19 cellular contexts compared by ENCODE assay signal in genomic region chr1:21117159-21117953, GRCh38. TPM values are rescaled to one million over a fixed set of nuclear protein-coding genes. Genes with fewer than 3 reads are reported as not detected.
DNase-seq lines count a peak whose midpoint lies in the region; ATAC-seq, FAIRE-seq and TF ChIP-seq lines count a peak whose summit lies in the region.
"Had no signal": no experiment of that assay in that cellular context is flagged by ENCODE, and none has a peak within 500 bp of the region (broad histone marks: within the 10 kb centered on the region; RNA-seq: fewer than 3 reads in every experiment).

No MANE protein-coding gene starts in this region.

- TF ChIP-seq CTCF in progenitor cell of endocrine pancreas (IDR thresholded peaks at IDR 0.05; ENCODE audit: unreplicated experiment) (no peak), D721Med (IDR thresholded peaks at IDR 0.05; ENCODE audit: insufficient read depth, missing control alignments) (no peak), RWPE1 (conservative IDR thresholded peaks at IDR 0.05; ENCODE audit: low read depth) (no peak)

- H3K9me3 Mint-ChIP-seq in progenitor cell of endocrine pancreas (ENCODE audit: low read depth) = no peaks in the 10 kb centered on the region
- H3K9me3 Mint-ChIP-seq: activated CD4-positive, alpha-beta T cell treated with anti-CD3 and anti-CD28 coated beads, Interleukin-2, amount 10 ng/mL, durations not matched to agents 24 days and 14 days; activated T-helper 1 cell treated with anti-CD3 and anti-CD28 coated beads, Interleukin-12 subunit alpha, Interleukin-12 subunit beta, Interleukin-2, Interleukin-4 antibody, amounts not matched to agents 30 ng/mL and 10 ng/mL and 1 ng/mL, durations not matched to agents 14 hours and 24 hours and 36 hours; stimulated activated memory B cell treated with anti-CD40 and anti-IgM and Interleukin-4, amounts not matched to agents 10 μg/mL and 1 μg/mL and 100 μg/mL, for 72 hours had no signal

- no peak for DNase-seq in GM12891 (ENCODE audit: insufficient read length, low spot score)
- DNase-seq in RPMI7951 (ENCODE audit: low read depth) = peak; percentile 32
- DNase-seq in frontal cortex (ENCODE audit: low spot score in 2 of 2) = peak; percentile 21 to 29
- DNase-seq in progenitor cell of endocrine pancreas (ENCODE audit: low spot score, unreplicated experiment) = no peak
- DNase-seq in D721Med (ENCODE audit: insufficient read length, low spot score) = no peak
- DNase-seq in cortex of kidney (lab: John Stamatoyannopoulos, UW) = no peak
- no peak for DNase-seq in RWPE1 (ENCODE audit: low spot score)
- DNase-seq: activated CD4-positive, alpha-beta T cell treated with anti-CD3 and anti-CD28 coated beads, Interleukin-2, amount 10 ng/mL, durations not matched to agents 24 days and 14 days; brain microvascular endothelial cell; EL; KG1; mesenchymal stem cell; NCI-H2029; stimulated activated CD4-positive, alpha-beta T cell treated with anti-CD3 and anti-CD28 coated beads, Interleukin-2, amount 100 ng/mL, for 48 hours had no signal

- FAIRE-seq in GM12891 (lab: Jason Lieb, UNC) (no peak), frontal cortex (lab: Jason Lieb, UNC) (peak; percentile 69), D721Med (lab: Jason Lieb, UNC) (no peak)

- ATAC-seq in HG03442 (IDR thresholded peaks at IDR 0.05; ENCODE audit: unreplicated experiment) = no peak
- ATAC-seq: stimulated activated memory B cell treated with anti-CD40 and anti-IgM and Interleukin-4, amounts not matched to agents 10 μg/mL and 1 μg/mL and 100 μg/mL, for 72 hours had no signal

- no peaks in the 10 kb centered on the region for H3K27me3 Mint-ChIP-seq in progenitor cell of endocrine pancreas
- H3K27me3 Mint-ChIP-seq: activated CD4-positive, alpha-beta T cell treated with anti-CD3 and anti-CD28 coated beads, Interleukin-2, amount 10 ng/mL, durations not matched to agents 24 days and 14 days; stimulated activated memory B cell treated with anti-CD40 and anti-IgM and Interleukin-4, amounts not matched to agents 10 μg/mL and 1 μg/mL and 100 μg/mL, for 72 hours had no signal

- TF ChIP-seq POLR2A in GM12891 (IDR thresholded peaks at IDR 0.05; ENCODE audit: low read depth, low read length) = no peak

- CTCF ChIA-PET in RWPE1 (lab: Yijun Ruan, JAX) = no interaction called here

- peak overlapping the region; percentile 81 for H3K27ac Mint-ChIP-seq in progenitor cell of endocrine pancreas
- H3K27ac Mint-ChIP-seq: activated CD4-positive, alpha-beta T cell treated with anti-CD3 and anti-CD28 coated beads, Interleukin-2, amount 10 ng/mL, durations not matched to agents 24 days and 14 days; activated T-helper 1 cell treated with anti-CD3 and anti-CD28 coated beads, Interleukin-12 subunit alpha, Interleukin-12 subunit beta, Interleukin-2, Interleukin-4 antibody, amounts not matched to agents 30 ng/mL and 10 ng/mL and 1 ng/mL, durations not matched to agents 14 hours and 24 hours and 36 hours; stimulated activated memory B cell treated with anti-CD40 and anti-IgM and Interleukin-4, amounts not matched to agents 10 μg/mL and 1 μg/mL and 100 μg/mL, for 72 hours had no signal

- H3K4me1 Mint-ChIP-seq in progenitor cell of endocrine pancreas (ENCODE audit: low read depth) = peaks cover 21% of the 10 kb centered on the region
- H3K4me1 Mint-ChIP-seq: activated CD4-positive, alpha-beta T cell treated with anti-CD3 and anti-CD28 coated beads, Interleukin-2, amount 10 ng/mL, durations not matched to agents 24 days and 14 days had no signal

- H3K36me3 Mint-ChIP-seq in progenitor cell of endocrine pancreas (ENCODE audit: insufficient read depth) = peaks cover 5% of the 10 kb centered on the region

- no peak overlapping the region for H3K27ac ChIP-seq in RWPE1
- H3K27ac ChIP-seq: BLaER1 treated with 17β-estradiol and CSF1 and Interleukin-3, amounts not matched to agents 10 nM and 100 nM; brain microvascular endothelial cell; prostate gland had no signal

- POLR2A ChIA-PET in RWPE1 (lab: Yijun Ruan, JAX; ENCODE audit: low non-redundant PET) = no interaction called here

- H3K4me3 Mint-ChIP-seq in progenitor cell of endocrine pancreas (ENCODE audit: low read depth) = no peak overlapping the region
- H3K4me3 Mint-ChIP-seq: activated CD4-positive, alpha-beta T cell treated with anti-CD3 and anti-CD28 coated beads, Interleukin-2, amount 10 ng/mL, durations not matched to agents 24 days and 14 days; activated T-helper 1 cell treated with anti-CD3 and anti-CD28 coated beads, Interleukin-12 subunit alpha, Interleukin-12 subunit beta, Interleukin-2, Interleukin-4 antibody, amounts not matched to agents 30 ng/mL and 10 ng/mL and 1 ng/mL, durations not matched to agents 14 hours and 24 hours and 36 hours; stimulated activated memory B cell treated with anti-CD40 and anti-IgM and Interleukin-4, amounts not matched to agents 10 μg/mL and 1 μg/mL and 100 μg/mL, for 72 hours had no signal

TF ChIP-seq in GM12891, 5 proteins besides CTCF, POLR2A, EP300 and RAD21:
- TF ChIP-seq SPI1 (IDR thresholded peaks at IDR 0.05; ENCODE audit: low read depth, low read length) (peak; percentile 84), TAF1 (IDR thresholded peaks at IDR 0.05; ENCODE audit: low read depth, low read length) (no peak)

RNA-seq across cellular contexts. Expression of gene EIF4G3, which starts 59.3 kb away (rescaled TPM):
- polyA plus RNA-seq in GM12891 (2012; ENCODE audit: low read depth, missing spikeins) = 23.3 TPM
- total RNA-seq in RPMI7951 (2014; rRNA removed; shearing (Covaris generic)) = 29.9 and 31.6 TPM in 2 replicates
- 50.5 TPM for total RNA-seq in frontal cortex
- 92.0 and 97.4 TPM in 2 replicates for total RNA-seq in progenitor cell of endocrine pancreas

Comparison
In these comparisons a context has a peak if more than half of its experiments do, and no peak if none do; other contexts are left out.
1. DNase-seq: peak in RPMI7951 (single experiment) and frontal cortex (2 of 2); none in GM12891 (single experiment), progenitor cell of endocrine pancreas (single experiment), D721Med (single experiment), cortex of kidney (single experiment) and RWPE1 (single experiment).